ENCODE assay signal across 1 cellular context in genomic region chr5:75663621-75664285, GRCh38.
TF ChIP-seq lines count a peak whose summit lies in the region.

No MANE protein-coding gene starts in this region.

TF ChIP-seq in K562, 482 proteins besides CTCF, POLR2A, EP300 and RAD21 (continued from another document):
- no peak for TF ChIP-seq ZNF121 (CRISPR knock-in tag; conservative IDR thresholded peaks at IDR 0.05)
- no peak for TF ChIP-seq WHSC1 (IDR thresholded peaks at IDR 0.05; ENCODE audit: low read length)
TF ChIP-seq in K562: peak in this region for 1.
